ENCODE assay signal across 8 cellular contexts in the genomic region with DNA sequence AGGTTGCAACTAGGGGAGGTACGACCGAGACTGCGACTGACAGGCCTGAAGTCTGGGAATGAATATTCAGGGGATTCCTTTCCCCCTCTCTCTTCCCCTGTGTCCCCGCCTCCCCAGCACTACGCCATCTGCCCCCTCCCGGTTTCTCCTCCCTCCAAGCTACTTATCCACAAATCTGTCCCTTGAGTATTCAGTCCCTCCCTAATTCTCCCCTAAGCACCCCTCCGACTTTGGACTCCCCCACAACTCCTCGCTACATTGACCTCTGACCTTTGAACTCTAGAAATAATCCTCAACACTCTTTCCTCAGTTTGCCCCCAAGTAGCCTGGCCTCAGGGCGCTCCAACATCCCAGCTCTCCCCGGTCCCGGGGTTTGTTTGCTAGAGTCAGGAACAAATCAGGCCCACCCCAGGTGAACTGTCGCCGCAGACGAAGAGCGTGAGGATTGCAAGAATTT. TPM values are rescaled to one million over a fixed set of nuclear protein-coding genes. Genes with fewer than 3 reads are reported as not detected.
DNase-seq lines count a peak whose midpoint lies in the region; ATAC-seq and TF ChIP-seq lines count a peak whose summit lies in the region.

No MANE protein-coding gene starts in this region.

- H4K5ac ChIP-seq in IMR-90 (ENCODE audit: low read depth, low read length), result peak overlapping the region; percentile 86

- DNase-seq in DMS153 treated with DMSO at 0.1 percent for 48 hours (lab: John Stamatoyannopoulos, UW; ENCODE audit: unreplicated experiment) (peak; percentile 56), DMS153 (lab: John Stamatoyannopoulos, UW) (no peak), IMR-90 (peak; percentile 49), glomerular visceral epithelial cell (ENCODE audit: extremely low spot score) (peak; percentile 49), occipital lobe (lab: John Stamatoyannopoulos, UW) (peak; percentile 67), pons (ENCODE audit: low spot score) (no peak)
- DNase-seq in activated CD8-positive, alpha-beta T cell treated with anti-CD3 and anti-CD28 coated beads, Interleukin-2, amount 10 ng/mL, durations not matched to agents 7 days and 5 days, result peak; percentile 27

- WGBS in IMR-90 (ENCODE audit: extremely low coverage in 2 of 2, insufficient read length in 1 of 2), 2 experiments, result 0% methylated on average over 9 of the region's 15 CpGs; no CpG with 5 or more reads in 1 of the 2 experiments

- no peaks in the 10 kb centered on the region for H3K9me1 ChIP-seq in IMR-90 (ENCODE audit: insufficient read depth, low read length)

- peak overlapping the region; percentile 62 for H2AK5ac ChIP-seq in IMR-90 (ENCODE audit: low read depth, low read length)

- no peaks in the 10 kb centered on the region for H3K9me3 ChIP-seq in IMR-90 (ENCODE audit: control insufficient read depth, insufficient read depth, low read length)

- peak; percentile 64 for ATAC-seq in IMR-90 (ENCODE audit: low read depth)
- ATAC-seq in activated CD8-positive, alpha-beta T cell treated with anti-CD3 and anti-CD28 coated beads, Interleukin-2, amount 10 ng/mL, durations not matched to agents 7 days and 5 days, result no peak
- ATAC-seq in HG03025 (IDR thresholded peaks at IDR 0.05; ENCODE audit: low FRiP score, unreplicated experiment), result no peak

- peak overlapping the region; percentile 35; the same call in 1 of the 3 replicates for H2BK15ac ChIP-seq in IMR-90 (ENCODE audit: low read depth, low read length)

- no TSS peak for BruUV-seq in IMR-90 (replicated peaks; lab: Mats Ljungman, UMichigan)

- peak overlapping the region; percentile 84 for H3K4me2 ChIP-seq in IMR-90 (ENCODE audit: low read depth, low read length)

- peaks cover 10 to 43% of the 10 kb centered on the region in 2 experiments for H3K79me1 ChIP-seq in IMR-90 (ENCODE audit: low read depth in 1 of 2, low read length in 2 of 2)

- H3K36me3 ChIP-seq in IMR-90 (ENCODE audit: control insufficient read depth, insufficient read depth, low read length), result peaks cover 23% of the 10 kb centered on the region

- H4K91ac ChIP-seq in IMR-90 (ENCODE audit: insufficient read depth, low read depth, low read length), result peak overlapping the region; percentile 71

- H3K4me3 Mint-ChIP-seq in activated CD8-positive, alpha-beta T cell treated with anti-CD3 and anti-CD28 coated beads, Interleukin-2, amount 10 ng/mL, durations not matched to agents 7 days and 5 days, result peak overlapping the region; percentile 92

- peaks cover 43% of the 10 kb centered on the region for H3K4me1 Mint-ChIP-seq in activated CD8-positive, alpha-beta T cell treated with anti-CD3 and anti-CD28 coated beads, Interleukin-2, amount 10 ng/mL, durations not matched to agents 7 days and 5 days (ENCODE audit: low read depth)

- peak overlapping the region; percentile 97 for H2AK9ac ChIP-seq in IMR-90 (replicated peaks; ENCODE audit: low read depth, low read length, poor library complexity)

- TF ChIP-seq POLR2A in IMR-90 (IDR thresholded peaks at IDR 0.05; ENCODE audit: low read depth, low read length), result no peak

- peak overlapping the region; percentile 78 for H3K27ac ChIP-seq in IMR-90 (ENCODE audit: insufficient read depth, low read length)

- H3K9ac ChIP-seq in IMR-90 (ENCODE audit: low read depth, low read length), result peak overlapping the region; percentile 89

- H3K23ac ChIP-seq in IMR-90 (ENCODE audit: low read depth, low read length), result peak overlapping the region; percentile 93

- H4K20me1 ChIP-seq in IMR-90 (ENCODE audit: insufficient read depth, low read length), result no peaks in the 10 kb centered on the region

- H3K4me1 ChIP-seq in IMR-90 (ENCODE audit: control insufficient read depth, insufficient read depth, low read length), result peaks cover 4% of the 10 kb centered on the region

- peak overlapping the region; percentile 64 for H2BK120ac ChIP-seq in IMR-90 (ENCODE audit: low read depth, low read length)

- no peaks in the 10 kb centered on the region for H3K9me3 Mint-ChIP-seq in activated CD8-positive, alpha-beta T cell treated with anti-CD3 and anti-CD28 coated beads, Interleukin-2, amount 10 ng/mL, durations not matched to agents 7 days and 5 days (ENCODE audit: insufficient read depth)

- H3K4me3 ChIP-seq in IMR-90 (ENCODE audit: insufficient read depth, low read depth, low read length), result peak overlapping the region; percentile 65

- peak overlapping the region; percentile 98 for H3K4ac ChIP-seq in IMR-90 (ENCODE audit: low read depth, low read length)

- H3K27ac Mint-ChIP-seq in activated CD8-positive, alpha-beta T cell treated with anti-CD3 and anti-CD28 coated beads, Interleukin-2, amount 10 ng/mL, durations not matched to agents 7 days and 5 days, result peak overlapping the region; percentile 94

- in situ Hi-C loops in IMR-90 (cut with MboI; ENCODE audit: low sequenced_read_pairs), result no loop called here

- H3K14ac ChIP-seq in IMR-90 (replicated peaks; ENCODE audit: low read depth, low read length), result peak overlapping the region; percentile 99

- no peak for TF ChIP-seq RAD21 in IMR-90 (IDR thresholded peaks at IDR 0.05; ENCODE audit: low read length)

- H3K56ac ChIP-seq in IMR-90 (ENCODE audit: extremely low read depth, insufficient read depth, low read length), result peak overlapping the region; percentile 84

- no peak for TF ChIP-seq CTCF in IMR-90 (conservative IDR thresholded peaks at IDR 0.05; ENCODE audit: low read depth, low read length)

- H3K27me3 ChIP-seq in IMR-90 (ENCODE audit: control insufficient read depth, insufficient read depth, low read length), result no peaks in the 10 kb centered on the region

- dilution Hi-C loops in IMR-90 (cut with HindIII; ENCODE audit: low sequenced_read_pairs, unreplicated experiment), result no loop called here

- H2BK5ac ChIP-seq in IMR-90 (ENCODE audit: low read depth, low read length, poor library complexity, severe bottlenecking), result peak overlapping the region; percentile 80

- peak overlapping the region; percentile 73 for H3K18ac ChIP-seq in IMR-90 (ENCODE audit: low read depth, low read length)

- H3K27me3 Mint-ChIP-seq in activated CD8-positive, alpha-beta T cell treated with anti-CD3 and anti-CD28 coated beads, Interleukin-2, amount 10 ng/mL, durations not matched to agents 7 days and 5 days (ENCODE audit: low read depth), result no peaks in the 10 kb centered on the region

- H2BK20ac ChIP-seq in IMR-90 (ENCODE audit: low read depth, low read length), result no peak overlapping the region

- peak overlapping the region; percentile 79 to 99 for H4K8ac ChIP-seq in IMR-90 (ENCODE audit: low read depth in 2 of 2, low read length in 2 of 2)

- CTCF ChIA-PET in IMR-90 (lab: Yijun Ruan, JAX), result no interaction called here
- CTCF ChIA-PET in activated CD8-positive, alpha-beta T cell treated with anti-CD3 and anti-CD28 coated beads, Interleukin-2, amount 10 ng/mL, durations not matched to agents 7 days and 5 days (lab: Charles Lee), result interaction anchor here (1.4 to 2.2 kb wide), 2 partner anchors 9 to 176 kb away, joined by 4 to 6 read pairs; partner anchors contain the start of gene TNFAIP8L2

- intact Hi-C loops in IMR-90 (cut with micrococcal nuclease), result no loop called here

- POLR2A ChIA-PET in IMR-90 (lab: Charles Lee; ENCODE audit: unreplicated experiment), result no interaction called here
- POLR2A ChIA-PET in activated CD8-positive, alpha-beta T cell treated with anti-CD3 and anti-CD28 coated beads, Interleukin-2, amount 10 ng/mL, durations not matched to agents 7 days and 5 days (lab: Charles Lee), result interaction anchor here (0.9 to 2.3 kb wide), 3 partner anchors 9 to 24 kb away, joined by 3 to 24 read pairs (median 4); partner anchors contain the start of genes TNFAIP8L2 and VPS72

- H2AFZ ChIP-seq in IMR-90 (replicated peaks; ENCODE audit: low read length, poor library complexity), result peak overlapping the region; percentile 94

- H3K36me3 Mint-ChIP-seq in activated CD8-positive, alpha-beta T cell treated with anti-CD3 and anti-CD28 coated beads, Interleukin-2, amount 10 ng/mL, durations not matched to agents 7 days and 5 days (ENCODE audit: low read depth), result peaks cover 52% of the 10 kb centered on the region

RNA-seq across cellular contexts. Expression of gene LYSMD1, which starts 0.4 kb away (rescaled TPM):
- 9.2 and 10.4 TPM in 2 replicates for total RNA-seq in IMR-90 (2012; rRNA removed)
- 5.0 and 5.9 TPM in 2 replicates for polyA plus RNA-seq in IMR-90 (2012; rRNA removed)
- 2.3 and 3.1 TPM in 2 replicates for polyA plus RNA-seq in IMR-90 (2012; cell fraction: cytosol; rRNA removed)
- polyA plus RNA-seq in IMR-90 (2012; cell fraction: nucleus; rRNA removed; ENCODE audit: low replicate concordance), result 2.6 and 6.2 TPM in 2 replicates
- total RNA-seq in activated CD8-positive, alpha-beta T cell treated with anti-CD3 and anti-CD28 coated beads, Interleukin-2, amount 10 ng/mL, durations not matched to agents 7 days and 5 days, result 1 to 10 TPM; 3.7 to 4.3 TPM
- total RNA-seq in occipital lobe, result 16.4 TPM

RNA-seq across cellular contexts. Expression of gene SCNM1, which starts 0.6 kb away (rescaled TPM):
- total RNA-seq in IMR-90 (2012; rRNA removed) (22.2 and 27.4 TPM in 2 replicates), occipital lobe (35.6 TPM)
- polyA plus RNA-seq in IMR-90 (2012; rRNA removed), result 33.2 and 35.3 TPM in 2 replicates
- polyA plus RNA-seq in IMR-90 (2012; cell fraction: cytosol; rRNA removed), result 15.6 and 31.7 TPM in 2 replicates
- 20.3 and 49.2 TPM in 2 replicates for polyA plus RNA-seq in IMR-90 (2012; cell fraction: nucleus; rRNA removed; ENCODE audit: low replicate concordance)
- 10 to 100 TPM; 53.0 to 55.9 TPM for total RNA-seq in activated CD8-positive, alpha-beta T cell treated with anti-CD3 and anti-CD28 coated beads, Interleukin-2, amount 10 ng/mL, durations not matched to agents 7 days and 5 days

RNA-seq across cellular contexts. Expression of gene TNFAIP8L2, which starts 8.9 kb away (rescaled TPM):
- total RNA-seq in IMR-90 (2012; rRNA removed) (not detected in 2 replicates), occipital lobe (0.78 TPM)
- polyA plus RNA-seq in IMR-90 (2012; rRNA removed), result not detected in 2 replicates
- polyA plus RNA-seq in IMR-90 (2012; cell fraction: cytosol; rRNA removed), result not detected in 2 replicates
- not detected in 2 replicates for polyA plus RNA-seq in IMR-90 (2012; cell fraction: nucleus; rRNA removed; ENCODE audit: low replicate concordance)
- total RNA-seq in activated CD8-positive, alpha-beta T cell treated with anti-CD3 and anti-CD28 coated beads, Interleukin-2, amount 10 ng/mL, durations not matched to agents 7 days and 5 days, result 10 to 100 TPM; 18.5 to 20.0 TPM

RNA-seq across cellular contexts. Expression of gene TMOD4, which starts 10.5 kb away (rescaled TPM):
- not detected in 2 replicates for total RNA-seq in IMR-90 (2012; rRNA removed)
- 0.22 and 0.27 TPM in 2 replicates for polyA plus RNA-seq in IMR-90 (2012; rRNA removed)
- 0.12 and 0.36 TPM in 2 replicates for polyA plus RNA-seq in IMR-90 (2012; cell fraction: cytosol; rRNA removed)
- 0.63 and 0.87 TPM in 2 replicates for polyA plus RNA-seq in IMR-90 (2012; cell fraction: nucleus; rRNA removed; ENCODE audit: low replicate concordance)
- total RNA-seq in activated CD8-positive, alpha-beta T cell treated with anti-CD3 and anti-CD28 coated beads, Interleukin-2, amount 10 ng/mL, durations not matched to agents 7 days and 5 days, result 1 to 10 TPM; 2.2 to 3.4 TPM
- total RNA-seq in occipital lobe, result not detected

RNA-seq across cellular contexts. Expression of gene SEMA6C, which starts 18.9 kb away (rescaled TPM):
- total RNA-seq in IMR-90 (2012; rRNA removed) (0.36 and 0.56 TPM in 2 replicates), occipital lobe (18.6 TPM)
- 2.0 and 2.6 TPM in 2 replicates for polyA plus RNA-seq in IMR-90 (2012; rRNA removed)
- polyA plus RNA-seq in IMR-90 (2012; cell fraction: cytosol; rRNA removed), result 1.6 and 17.4 TPM in 2 replicates
- 16.8 and 119 TPM in 2 replicates for polyA plus RNA-seq in IMR-90 (2012; cell fraction: nucleus; rRNA removed; ENCODE audit: low replicate concordance)
- 1 to 10 TPM; 1.9 to 2.2 TPM for total RNA-seq in activated CD8-positive, alpha-beta T cell treated with anti-CD3 and anti-CD28 coated beads, Interleukin-2, amount 10 ng/mL, durations not matched to agents 7 days and 5 days

Comparison
In these comparisons a context has a peak if more than half of its experiments do, and no peak if none do; other contexts are left out.
1. DNase-seq: peak in DMS153 treated with DMSO at 0.1 percent for 48 hours (single experiment), IMR-90 (single experiment), activated CD8-positive, alpha-beta T cell treated with anti-CD3 and anti-CD28 coated beads, Interleukin-2, amount 10 ng/mL, durations not matched to agents 7 days and 5 days (single experiment), glomerular visceral epithelial cell (single experiment) and occipital lobe (single experiment); none in DMS153 (single experiment) and pons (single experiment).
2. RNA of gene TNFAIP8L2, which starts 8.9 kb away (total RNA-seq): 18.5 to 20.0 TPM in activated CD8-positive, alpha-beta T cell treated with anti-CD3 and anti-CD28 coated beads, Interleukin-2, amount 10 ng/mL, durations not matched to agents 7 days and 5 days; 0.78 TPM in occipital lobe (single experiment) and not detected in IMR-90; every median in the first group is over 10 times any median in the second.